In the genomic region with DNA sequence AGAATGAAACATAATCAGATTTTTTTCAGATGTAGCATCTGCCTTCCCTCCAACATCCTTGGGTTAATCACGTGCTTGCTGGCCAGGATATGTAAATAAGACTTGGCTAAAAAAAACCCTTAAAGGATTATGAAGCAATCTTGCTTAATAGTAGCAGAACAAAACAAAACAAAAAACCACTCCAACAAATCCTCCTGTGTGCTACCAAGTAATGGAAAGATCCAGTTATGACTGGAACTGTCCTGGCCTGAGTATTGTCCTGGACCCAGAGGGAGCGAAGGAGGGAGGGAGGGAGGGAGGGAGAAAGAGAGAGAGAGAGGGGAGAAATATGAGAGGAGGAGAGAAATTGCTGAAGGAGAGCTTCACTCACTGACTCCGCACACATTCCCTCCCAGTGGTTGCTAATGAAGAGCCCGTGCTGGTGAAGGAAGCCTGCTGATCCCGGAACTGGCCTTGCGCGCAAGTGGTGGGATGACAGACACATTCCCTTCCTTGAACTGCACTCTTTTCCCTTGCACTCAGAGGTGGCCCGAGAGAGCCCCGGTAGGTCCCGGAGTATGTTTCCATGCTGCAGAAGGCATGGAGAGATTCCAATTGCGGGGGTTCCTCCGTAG, we compare ENCODE assay signal across 9 cellular contexts. TPM values are rescaled to one million over a fixed set of nuclear protein-coding genes. Genes with fewer than 3 reads are reported as not detected.
DNase-seq lines count a peak whose midpoint lies in the region; FAIRE-seq and TF ChIP-seq lines count a peak whose summit lies in the region.
"Had no signal": no experiment of that assay in that cellular context is flagged by ENCODE, and none has a peak within 500 bp of the region (broad histone marks: within the 10 kb centered on the region; RNA-seq: fewer than 3 reads in every experiment).

No MANE protein-coding gene starts in this region.

- H3K18ac ChIP-seq in H9 (ENCODE audit: insufficient read length, low read depth, low read length) = no peak overlapping the region

- H3T11ph ChIP-seq in H9 (ENCODE audit: low read length) = no peak overlapping the region

- H3K9me3 ChIP-seq in H9 (ENCODE audit: control insufficient read depth, low read depth, low read length) = no peaks in the 10 kb centered on the region
- no peaks in the 10 kb centered on the region for H3K9me3 ChIP-seq in spleen

- peak overlapping the region; percentile 49 to 86 (median 66); a peak in 6 of 7 replicates for H3K27ac Mint-ChIP-seq in H9
- no peak overlapping the region for H3K27ac Mint-ChIP-seq in activated naive CD4-positive, alpha-beta T cell treated with anti-CD3 and anti-CD28 coated beads, Interleukin-2, amount 10 ng/mL, durations not matched to agents 7 days and 5 days

- no peak overlapping the region for H4K91ac ChIP-seq in H9 (ENCODE audit: insufficient read length, low read depth, low read length)

- no peak overlapping the region for H2BK12ac ChIP-seq in H9 (ENCODE audit: insufficient read length, low read depth, low read length)

- no peak overlapping the region for H2BK15ac ChIP-seq in H9 (ENCODE audit: low read depth, low read length)

- H2AFZ ChIP-seq in H9 (ENCODE audit: low read length) = no peak overlapping the region

- CTCF ChIA-PET in activated naive CD4-positive, alpha-beta T cell treated with anti-CD3 and anti-CD28 coated beads, Interleukin-2, amount 10 ng/mL, durations not matched to agents 7 days and 5 days (lab: Charles Lee) = no interaction called here

- no peak overlapping the region for H3K4ac ChIP-seq in H9 (ENCODE audit: low read depth, low read length)

- H3K4me3 Mint-ChIP-seq in H9 = no peak overlapping the region
- no peak overlapping the region for H3K4me3 Mint-ChIP-seq in activated naive CD4-positive, alpha-beta T cell treated with anti-CD3 and anti-CD28 coated beads, Interleukin-2, amount 10 ng/mL, durations not matched to agents 7 days and 5 days

- no peaks in the 10 kb centered on the region for H3K79me1 ChIP-seq in H9 (ENCODE audit: insufficient read depth, low read depth, low read length, poor library complexity, severe bottlenecking)

- no peaks in the 10 kb centered on the region for H3K27me3 Mint-ChIP-seq in H9 (ENCODE audit: low read depth)
- peaks cover 40% of the 10 kb centered on the region for H3K27me3 Mint-ChIP-seq in activated naive CD4-positive, alpha-beta T cell treated with anti-CD3 and anti-CD28 coated beads, Interleukin-2, amount 10 ng/mL, durations not matched to agents 7 days and 5 days

- no peak overlapping the region for H4K8ac ChIP-seq in H9 (replicated peaks; ENCODE audit: insufficient read length, low read depth, low read length)

- H3K36me3 ChIP-seq in brain microvascular endothelial cell (replicated peaks) = peaks cover 25% of the 10 kb centered on the region
- H3K36me3 ChIP-seq in spleen = no peaks in the 10 kb centered on the region

- no peak overlapping the region for H2BK5ac ChIP-seq in H9 (ENCODE audit: insufficient read length, low read length)

- H3K27me3 ChIP-seq in H9 (ENCODE audit: insufficient read depth, low read length) = no peaks in the 10 kb centered on the region
- H3K27me3 ChIP-seq in brain microvascular endothelial cell (replicated peaks) = no peaks in the 10 kb centered on the region
- peaks cover 0 to 41% (median 10%) of the 10 kb centered on the region in 7 donors for H3K27me3 ChIP-seq in spleen (replicated peaks in 1 of 7)

- no peak overlapping the region for H3K23ac ChIP-seq in H9 (ENCODE audit: insufficient read length, low read depth, low read length)

- no peak for TF ChIP-seq POLR2A in spleen (IDR thresholded peaks at IDR 0.05)

- peaks cover 1% of the 10 kb centered on the region in 3 experiments; a peak in 5 of 7 replicates for H3K36me3 Mint-ChIP-seq in H9 (ENCODE audit: insufficient read depth in 1 of 3, low read depth in 3 of 3)
- H3K36me3 Mint-ChIP-seq in activated naive CD4-positive, alpha-beta T cell treated with anti-CD3 and anti-CD28 coated beads, Interleukin-2, amount 10 ng/mL, durations not matched to agents 7 days and 5 days = no peaks in the 10 kb centered on the region

- H3K27ac ChIP-seq in H9 (ENCODE audit: insufficient read length, low read depth, low read length) (no peak overlapping the region), brain microvascular endothelial cell (peak overlapping the region; percentile 51), spleen (peak overlapping the region in 2 of 8 donors; percentile 27 to 61)

- TF ChIP-seq CTCF in H9 (conservative IDR thresholded peaks at IDR 0.05) (no peak), brain microvascular endothelial cell (IDR thresholded peaks at IDR 0.05; ENCODE audit: low read depth, low read length, missing control alignments) (no peak), spleen (IDR thresholded peaks at IDR 0.05 in 8 of 11, conservative IDR thresholded peaks at IDR 0.05 in 3 of 11) (no peak)

- H3K56ac ChIP-seq in H9 (ENCODE audit: insufficient read length, low read depth, low read length) = no peak overlapping the region

- no CpG with 5 or more reads among the region's 12 CpGs for WGBS in H9 (ENCODE audit: extremely low coverage, insufficient read length, low lambda C conversion rate)
- 9 to 13% (median 11%) methylated on average over 11 to 12 of the region's 12 CpGs for WGBS in spleen, 5 donors

- peaks cover 48 to 54% of the 10 kb centered on the region in 2 experiments for H3K4me1 Mint-ChIP-seq in H9
- H3K4me1 Mint-ChIP-seq in activated naive CD4-positive, alpha-beta T cell treated with anti-CD3 and anti-CD28 coated beads, Interleukin-2, amount 10 ng/mL, durations not matched to agents 7 days and 5 days = no peaks in the 10 kb centered on the region

- H3K4me2 ChIP-seq in H9 (ENCODE audit: insufficient read depth, insufficient read length, low read length) = peak overlapping the region; percentile 1

- no peaks in the 10 kb centered on the region for H3K9me3 Mint-ChIP-seq in H9
- H3K9me3 Mint-ChIP-seq in activated naive CD4-positive, alpha-beta T cell treated with anti-CD3 and anti-CD28 coated beads, Interleukin-2, amount 10 ng/mL, durations not matched to agents 7 days and 5 days = no peaks in the 10 kb centered on the region

- no peaks in the 10 kb centered on the region for H4K20me1 ChIP-seq in H9 (ENCODE audit: control insufficient read depth, insufficient read depth, insufficient read length)

- in situ Hi-C loops in brain microvascular endothelial cell (cut with HindIII; ENCODE audit: low pct_ligation_motif_present, low sequenced_read_pairs) = no loop called here

- no peaks in the 10 kb centered on the region; the same call in 1 of the 2 replicates for H3K79me2 ChIP-seq in H9 (ENCODE audit: insufficient read depth, low read length)

- no peaks in the 10 kb centered on the region for H3K23me2 ChIP-seq in H9 (ENCODE audit: insufficient read length, low read depth, low read length, poor library complexity, severe bottlenecking)

- H2AK5ac ChIP-seq in H9 (ENCODE audit: insufficient read length, low read length) = no peak overlapping the region

- no peak overlapping the region for H2BK20ac ChIP-seq in H9 (ENCODE audit: low read depth, low read length, poor library complexity, severe bottlenecking)

- H3K9ac ChIP-seq in H9 (ENCODE audit: extremely low read depth, insufficient read length, low read length) = no peak overlapping the region

- no peak for FAIRE-seq in GM19239 (lab: Jason Lieb, UNC)

- H4K5ac ChIP-seq in H9 (ENCODE audit: insufficient read length, low read depth, low read length) = no peak overlapping the region

- H3K4me1 ChIP-seq in H9 (ENCODE audit: insufficient read depth, low read length) (peaks cover 21% of the 10 kb centered on the region), spleen (peaks cover 5 to 30% (median 15%) of the 10 kb centered on the region in 6 donors)

- no peak overlapping the region for H2BK120ac ChIP-seq in H9 (ENCODE audit: low read depth, low read length, poor library complexity, severe bottlenecking)

- H3K14ac ChIP-seq in H9 (ENCODE audit: insufficient read depth, low read length) = no peak overlapping the region

- intact Hi-C loops in spleen (cut with DNase I; ENCODE audit: low total_unique reads) = no loop called here

- no peak for DNase-seq in H9
- no peak for DNase-seq in brain microvascular endothelial cell
- DNase-seq in iris pigment epithelial cell (ENCODE audit: low read depth) = peak; percentile 87
- no peak for DNase-seq in spleen
- no peak for DNase-seq in activated naive CD4-positive, alpha-beta T cell treated with anti-CD3 and anti-CD28 coated beads, Interleukin-2, amount 10 ng/mL, durations not matched to agents 7 days and 5 days
- DNase-seq in GM19239 (ENCODE audit: insufficient read length, low spot score) = no peak
- no peak for DNase-seq in NCI-H1105 treated with DMSO at 0.1 percent for 48 hours (lab: John Stamatoyannopoulos, UW)
- no peak for DNase-seq in NK-92 (lab: John Stamatoyannopoulos, UW; ENCODE audit: unreplicated experiment)
- DNase-seq: NCI-H2107 had no signal

- peak overlapping the region; percentile 9 for H3K4me3 ChIP-seq in brain microvascular endothelial cell (ENCODE audit: low read depth, low read length)
- H3K4me3 ChIP-seq in spleen = peak overlapping the region in 6 of 8 donors; percentile 2 to 57 (median 26)

RNA-seq across cellular contexts. Expression of gene HMGA2, which starts 57.2 kb away (rescaled TPM):
- total RNA-seq in H9 (2021) (58.2 and 59.9 TPM in 2 replicates), spleen (under 1 TPM in 2 of 7 donors, not detected in 5; 0.09 to 0.30 TPM)
- polyA plus RNA-seq in spleen = under 1 TPM in 2 of 3 donors, not detected in 1; 0.03 to 0.06 TPM

Comparison
In these comparisons a context has a peak if more than half of its experiments do, and no peak if none do; other contexts are left out.
1. RNA of gene HMGA2, which starts 57.2 kb away (total RNA-seq): 58.2 to 59.9 TPM in H9; 0.09 to 0.30 TPM in spleen; every median in the first group is over 10 times any median in the second.